In genomic region chr9:133715866-133716563, GRCh38 we compare ENCODE assay signal across 1 cellular context.
TF ChIP-seq lines count a peak whose summit lies in the region.

No MANE protein-coding gene starts in this region.

TF ChIP-seq in HepG2, 621 proteins besides CTCF, POLR2A, EP300 and RAD21 (continued from another document and continues in another):
- TF ChIP-seq, protein P1, sequence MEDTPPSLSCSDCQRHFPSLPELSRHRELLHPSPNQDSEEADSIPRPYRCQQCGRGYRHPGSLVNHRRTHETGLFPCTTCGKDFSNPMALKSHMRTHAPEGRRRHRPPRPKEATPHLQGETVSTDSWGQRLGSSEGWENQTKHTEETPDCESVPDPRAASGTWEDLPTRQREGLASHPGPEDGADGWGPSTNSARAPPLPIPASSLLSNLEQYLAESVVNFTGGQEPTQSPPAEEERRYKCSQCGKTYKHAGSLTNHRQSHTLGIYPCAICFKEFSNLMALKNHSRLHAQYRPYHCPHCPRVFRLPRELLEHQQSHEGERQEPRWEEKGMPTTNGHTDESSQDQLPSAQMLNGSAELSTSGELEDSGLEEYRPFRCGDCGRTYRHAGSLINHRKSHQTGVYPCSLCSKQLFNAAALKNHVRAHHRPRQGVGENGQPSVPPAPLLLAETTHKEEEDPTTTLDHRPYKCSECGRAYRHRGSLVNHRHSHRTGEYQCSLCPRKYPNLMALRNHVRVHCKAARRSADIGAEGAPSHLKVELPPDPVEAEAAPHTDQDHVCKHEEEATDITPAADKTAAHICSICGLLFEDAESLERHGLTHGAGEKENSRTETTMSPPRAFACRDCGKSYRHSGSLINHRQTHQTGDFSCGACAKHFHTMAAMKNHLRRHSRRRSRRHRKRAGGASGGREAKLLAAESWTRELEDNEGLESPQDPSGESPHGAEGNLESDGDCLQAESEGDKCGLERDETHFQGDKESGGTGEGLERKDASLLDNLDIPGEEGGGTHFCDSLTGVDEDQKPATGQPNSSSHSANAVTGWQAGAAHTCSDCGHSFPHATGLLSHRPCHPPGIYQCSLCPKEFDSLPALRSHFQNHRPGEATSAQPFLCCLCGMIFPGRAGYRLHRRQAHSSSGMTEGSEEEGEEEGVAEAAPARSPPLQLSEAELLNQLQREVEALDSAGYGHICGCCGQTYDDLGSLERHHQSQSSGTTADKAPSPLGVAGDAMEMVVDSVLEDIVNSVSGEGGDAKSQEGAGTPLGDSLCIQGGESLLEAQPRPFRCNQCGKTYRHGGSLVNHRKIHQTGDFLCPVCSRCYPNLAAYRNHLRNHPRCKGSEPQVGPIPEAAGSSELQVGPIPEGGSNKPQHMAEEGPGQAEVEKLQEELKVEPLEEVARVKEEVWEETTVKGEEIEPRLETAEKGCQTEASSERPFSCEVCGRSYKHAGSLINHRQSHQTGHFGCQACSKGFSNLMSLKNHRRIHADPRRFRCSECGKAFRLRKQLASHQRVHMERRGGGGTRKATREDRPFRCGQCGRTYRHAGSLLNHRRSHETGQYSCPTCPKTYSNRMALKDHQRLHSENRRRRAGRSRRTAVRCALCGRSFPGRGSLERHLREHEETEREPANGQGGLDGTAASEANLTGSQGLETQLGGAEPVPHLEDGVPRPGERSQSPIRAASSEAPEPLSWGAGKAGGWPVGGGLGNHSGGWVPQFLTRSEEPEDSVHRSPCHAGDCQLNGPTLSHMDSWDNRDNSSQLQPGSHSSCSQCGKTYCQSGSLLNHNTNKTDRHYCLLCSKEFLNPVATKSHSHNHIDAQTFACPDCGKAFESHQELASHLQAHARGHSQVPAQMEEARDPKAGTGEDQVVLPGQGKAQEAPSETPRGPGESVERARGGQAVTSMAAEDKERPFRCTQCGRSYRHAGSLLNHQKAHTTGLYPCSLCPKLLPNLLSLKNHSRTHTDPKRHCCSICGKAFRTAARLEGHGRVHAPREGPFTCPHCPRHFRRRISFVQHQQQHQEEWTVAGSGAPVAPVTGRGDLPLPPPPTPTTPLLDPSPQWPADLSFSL (CRISPR knock-in tag; IDR thresholded peaks at IDR 0.05) = no peak
- no peak for TF ChIP-seq RORA (CRISPR knock-in tag; IDR thresholded peaks at IDR 0.05)
- TF ChIP-seq, protein P2, sequence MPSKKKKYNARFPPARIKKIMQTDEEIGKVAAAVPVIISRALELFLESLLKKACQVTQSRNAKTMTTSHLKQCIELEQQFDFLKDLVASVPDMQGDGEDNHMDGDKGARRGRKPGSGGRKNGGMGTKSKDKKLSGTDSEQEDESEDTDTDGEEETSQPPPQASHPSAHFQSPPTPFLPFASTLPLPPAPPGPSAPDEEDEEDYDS (CRISPR knock-in tag; IDR thresholded peaks at IDR 0.05) = 0 out of 2 replicates have a peak, but pooled peaks have one; percentile 21
- TF ChIP-seq CBX5 (CRISPR knock-in tag; IDR thresholded peaks at IDR 0.05; ENCODE audit: borderline replicate concordance) = no peak
- TF ChIP-seq, protein P3, sequence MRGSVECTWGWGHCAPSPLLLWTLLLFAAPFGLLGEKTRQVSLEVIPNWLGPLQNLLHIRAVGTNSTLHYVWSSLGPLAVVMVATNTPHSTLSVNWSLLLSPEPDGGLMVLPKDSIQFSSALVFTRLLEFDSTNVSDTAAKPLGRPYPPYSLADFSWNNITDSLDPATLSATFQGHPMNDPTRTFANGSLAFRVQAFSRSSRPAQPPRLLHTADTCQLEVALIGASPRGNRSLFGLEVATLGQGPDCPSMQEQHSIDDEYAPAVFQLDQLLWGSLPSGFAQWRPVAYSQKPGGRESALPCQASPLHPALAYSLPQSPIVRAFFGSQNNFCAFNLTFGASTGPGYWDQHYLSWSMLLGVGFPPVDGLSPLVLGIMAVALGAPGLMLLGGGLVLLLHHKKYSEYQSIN (CRISPR knock-in tag; IDR thresholded peaks at IDR 0.05; ENCODE audit: borderline replicate concordance) = no peak
- TF ChIP-seq ZFP37 (CRISPR knock-in tag; IDR thresholded peaks at IDR 0.05; ENCODE audit: borderline replicate concordance) = no peak
- TF ChIP-seq ZNF839 (CRISPR knock-in tag; IDR thresholded peaks at IDR 0.05; ENCODE audit: borderline replicate concordance) = peak; percentile 30; the same call in 1 of the 2 replicates
- TF ChIP-seq, protein P4, sequence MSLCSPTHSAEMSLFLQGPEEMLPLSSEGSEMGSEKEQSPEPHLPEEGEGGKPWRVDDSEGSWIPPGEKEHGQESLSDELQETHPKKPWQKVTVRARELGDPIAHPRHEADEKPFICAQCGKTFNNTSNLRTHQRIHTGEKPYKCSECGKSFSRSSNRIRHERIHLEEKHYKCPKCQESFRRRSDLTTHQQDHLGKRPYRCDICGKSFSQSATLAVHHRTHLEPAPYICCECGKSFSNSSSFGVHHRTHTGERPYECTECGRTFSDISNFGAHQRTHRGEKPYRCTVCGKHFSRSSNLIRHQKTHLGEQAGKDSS (CRISPR knock-in tag; IDR thresholded peaks at IDR 0.05; ENCODE audit: borderline replicate concordance, low read depth) = 0 out of 2 replicates have a peak, but pooled peaks have one; percentile 78
- peak; percentile 66 for TF ChIP-seq BCL6 (CRISPR knock-in tag; IDR thresholded peaks at IDR 0.05)
- 0 out of 2 replicates have a peak, but pooled peaks have one; percentile 84 for TF ChIP-seq MEIS1 (CRISPR knock-in tag; IDR thresholded peaks at IDR 0.05; ENCODE audit: borderline replicate concordance)
- TF ChIP-seq ZNF556 (CRISPR knock-in tag; IDR thresholded peaks at IDR 0.05; ENCODE audit: borderline replicate concordance) = peak; percentile 77
- no peak for TF ChIP-seq ZNF792 (CRISPR knock-in tag; IDR thresholded peaks at IDR 0.05)
- no peak for TF ChIP-seq SOX6 (IDR thresholded peaks at IDR 0.05)
- TF ChIP-seq SOX6 (CRISPR knock-in tag; IDR thresholded peaks at IDR 0.05) = peak; percentile 60
- no peak for TF ChIP-seq HNF1A (IDR thresholded peaks at IDR 0.05; ENCODE audit: low read depth)
- TF ChIP-seq HNF1A (CRISPR knock-in tag; IDR thresholded peaks at IDR 0.05; ENCODE audit: borderline replicate concordance) = peak; percentile 54; the same call in 1 of the 2 replicates
- TF ChIP-seq ZNF788 (CRISPR knock-in tag; IDR thresholded peaks at IDR 0.05; ENCODE audit: borderline replicate concordance) = peak; percentile 52; the same call in 1 of the 2 replicates
- no peak for TF ChIP-seq ZNF24 (IDR thresholded peaks at IDR 0.05)
- TF ChIP-seq AFF4 (CRISPR knock-in tag; IDR thresholded peaks at IDR 0.05) = no peak
- TF ChIP-seq ZNF460 (CRISPR knock-in tag; IDR thresholded peaks at IDR 0.05; ENCODE audit: borderline replicate concordance) = no peak
- TF ChIP-seq ZNF17 (CRISPR knock-in tag; IDR thresholded peaks at IDR 0.05) = no peak
- TF ChIP-seq ZNF550 (CRISPR knock-in tag; IDR thresholded peaks at IDR 0.05; ENCODE audit: borderline replicate concordance) = no peak
- 0 out of 2 replicates have a peak, but pooled peaks have one; percentile 4 for TF ChIP-seq ZNF264 (CRISPR knock-in tag; IDR thresholded peaks at IDR 0.05)
- no peak for TF ChIP-seq ATRX (CRISPR knock-in tag; IDR thresholded peaks at IDR 0.05; ENCODE audit: borderline replicate concordance)
- no peak for TF ChIP-seq PLRG1 (conservative IDR thresholded peaks at IDR 0.05)
- no peak for TF ChIP-seq ZFYVE20 (CRISPR knock-in tag; IDR thresholded peaks at IDR 0.05; ENCODE audit: borderline replicate concordance, low read depth)
- TF ChIP-seq ASH2L (IDR thresholded peaks at IDR 0.05; ENCODE audit: insufficient read length, low read depth, low read length) = no peak
- TF ChIP-seq SMC3 (IDR thresholded peaks at IDR 0.05; ENCODE audit: low read length) = peak; percentile 24; the same call in 1 of the 2 replicates
- TF ChIP-seq, protein P5, sequence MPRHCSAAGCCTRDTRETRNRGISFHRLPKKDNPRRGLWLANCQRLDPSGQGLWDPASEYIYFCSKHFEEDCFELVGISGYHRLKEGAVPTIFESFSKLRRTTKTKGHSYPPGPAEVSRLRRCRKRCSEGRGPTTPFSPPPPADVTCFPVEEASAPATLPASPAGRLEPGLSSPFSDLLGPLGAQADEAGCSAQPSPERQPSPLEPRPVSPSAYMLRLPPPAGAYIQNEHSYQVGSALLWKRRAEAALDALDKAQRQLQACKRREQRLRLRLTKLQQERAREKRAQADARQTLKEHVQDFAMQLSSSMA (CRISPR knock-in tag; IDR thresholded peaks at IDR 0.05) = no peak
- TF ChIP-seq EZH2 (conservative IDR thresholded peaks at IDR 0.05; ENCODE audit: low read depth, low read length) = no peak
- TF ChIP-seq NFATC3 (CRISPR knock-in tag; IDR thresholded peaks at IDR 0.05) = no peak
- peak in 1 of 2 experiments; percentile 35; a peak in 1 of 4 replicates for TF ChIP-seq NR2F1 (CRISPR knock-in tag; IDR thresholded peaks at IDR 0.05)
- peak; percentile 62 for TF ChIP-seq SAP130 (CRISPR knock-in tag; IDR thresholded peaks at IDR 0.05; ENCODE audit: low read depth)
- TF ChIP-seq PTBP1 (IDR thresholded peaks at IDR 0.05; ENCODE audit: low read depth, low read length, poor library complexity, severe bottlenecking) = no peak
- no peak for TF ChIP-seq MXD4 (CRISPR knock-in tag; IDR thresholded peaks at IDR 0.05)
- TF ChIP-seq AKAP8 (CRISPR knock-in tag; IDR thresholded peaks at IDR 0.05) = peak; percentile 45; the same call in 1 of the 2 replicates
- peak; percentile 83 for TF ChIP-seq PHF21A (CRISPR knock-in tag; IDR thresholded peaks at IDR 0.05)
- no peak for TF ChIP-seq ZNF30 (CRISPR knock-in tag; IDR thresholded peaks at IDR 0.05)
- TF ChIP-seq, protein P6, sequence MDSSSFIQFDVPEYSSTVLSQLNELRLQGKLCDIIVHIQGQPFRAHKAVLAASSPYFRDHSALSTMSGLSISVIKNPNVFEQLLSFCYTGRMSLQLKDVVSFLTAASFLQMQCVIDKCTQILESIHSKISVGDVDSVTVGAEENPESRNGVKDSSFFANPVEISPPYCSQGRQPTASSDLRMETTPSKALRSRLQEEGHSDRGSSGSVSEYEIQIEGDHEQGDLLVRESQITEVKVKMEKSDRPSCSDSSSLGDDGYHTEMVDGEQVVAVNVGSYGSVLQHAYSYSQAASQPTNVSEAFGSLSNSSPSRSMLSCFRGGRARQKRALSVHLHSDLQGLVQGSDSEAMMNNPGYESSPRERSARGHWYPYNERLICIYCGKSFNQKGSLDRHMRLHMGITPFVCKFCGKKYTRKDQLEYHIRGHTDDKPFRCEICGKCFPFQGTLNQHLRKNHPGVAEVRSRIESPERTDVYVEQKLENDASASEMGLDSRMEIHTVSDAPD (CRISPR knock-in tag; IDR thresholded peaks at IDR 0.05) = 0 out of 2 replicates have a peak, but pooled peaks have one; percentile 57
- peak; percentile 20; the same call in 1 of the 2 replicates for TF ChIP-seq ZNF772 (CRISPR knock-in tag; IDR thresholded peaks at IDR 0.05)
- no peak for TF ChIP-seq CHCHD3 (CRISPR knock-in tag; IDR thresholded peaks at IDR 0.05)
- no peak for TF ChIP-seq ZNF10 (CRISPR knock-in tag; IDR thresholded peaks at IDR 0.05; ENCODE audit: borderline replicate concordance, low read depth)
- TF ChIP-seq BHLHE40 (IDR thresholded peaks at IDR 0.05; ENCODE audit: low read length) = 0 out of 2 replicates have a peak, but pooled peaks have one; percentile 11
- TF ChIP-seq ZBTB8A (CRISPR knock-in tag; IDR thresholded peaks at IDR 0.05; ENCODE audit: borderline replicate concordance, low read depth) = 0 out of 2 replicates have a peak, but pooled peaks have one; percentile 55
- TF ChIP-seq HNRNPLL (IDR thresholded peaks at IDR 0.05; ENCODE audit: low read depth, low read length, poor library complexity, severe bottlenecking) = no peak
- TF ChIP-seq KDM5A (IDR thresholded peaks at IDR 0.05; ENCODE audit: borderline replicate concordance, low read length) = no peak
- TF ChIP-seq TMF1 (CRISPR knock-in tag; IDR thresholded peaks at IDR 0.05; ENCODE audit: low read depth) = no peak
